ENCODE assay signal across 17 cellular contexts in genomic region chr2:202717598-202718310, GRCh38.
DNase-seq lines count a peak whose midpoint lies in the region; ATAC-seq and TF ChIP-seq lines count a peak whose summit lies in the region.
"Had no signal": no experiment of that assay in that cellular context is flagged by ENCODE, and none has a peak within 500 bp of the region (broad histone marks: within the 10 kb centered on the region; RNA-seq: fewer than 3 reads in every experiment).

No MANE protein-coding gene starts in this region.

- H4K20me1 ChIP-seq in PC-3 (ENCODE audit: low read length) (no peaks in the 10 kb centered on the region), PC-9 (ENCODE audit: insufficient read depth) (no peaks in the 10 kb centered on the region)

- DNase-seq in H4 (ENCODE audit: low spot score) (peak; percentile 10), PC-3 (peak; percentile 3), epithelial cell of esophagus (ENCODE audit: low read depth) (peak; percentile 56), progenitor cell of endocrine pancreas (ENCODE audit: low spot score, unreplicated experiment) (no peak), PC-9 (no peak)
- DNase-seq: activated CD8-positive, alpha-beta memory T cell treated with anti-CD3 and anti-CD28 coated beads, Interleukin-2, amount 50 U/mL, for 48 hours; amygdala; Kasumi-1; kidney; NCI-H187 treated with DMSO at 0.1 percent for 48 hours; NCI-H526 had no signal

- H3K9me2 ChIP-seq in PC-3 (replicated peaks; ENCODE audit: low read length) (no peaks in the 10 kb centered on the region), PC-9 (ENCODE audit: insufficient read depth) (no peaks in the 10 kb centered on the region; the same call in none of the 2 replicates)

- H3K9me3 ChIP-seq in PC-3 (ENCODE audit: low read length) (0 out of 2 replicates have a peak, but pooled peaks cover 2% of the 10 kb centered on the region), PC-9 (ENCODE audit: insufficient read depth, low read depth) (no peaks in the 10 kb centered on the region)

- H3K9ac ChIP-seq in PC-3 (ENCODE audit: low read length), result no peak overlapping the region
- H3K9ac ChIP-seq: BLaER1 treated with 17β-estradiol and CSF1 and Interleukin-3, amounts not matched to agents 10 nM and 100 nM had no signal

- no peak overlapping the region for H3K4me3 Mint-ChIP-seq in progenitor cell of endocrine pancreas (ENCODE audit: low read depth)
- H3K4me3 Mint-ChIP-seq: stimulated activated naive CD8-positive, alpha-beta T cell treated with anti-CD3 and anti-CD28 coated beads, Interleukin-15, Interleukin-2, amounts not matched to agents 100 ng/mL and 50 ng/mL, for 24 hours; WTC11 had no signal

- POLR2A ChIA-PET in PC-3 (lab: Charles Lee; ENCODE audit: unreplicated experiment), result no interaction called here
- POLR2A ChIA-PET in PC-9 (lab: Charles Lee; ENCODE audit: unreplicated experiment), result no interaction called here

- H3K27ac Mint-ChIP-seq in progenitor cell of endocrine pancreas, result peak overlapping the region; percentile 45
- H3K27ac Mint-ChIP-seq: WTC11 had no signal

- H3K79me2 ChIP-seq in PC-3 (ENCODE audit: low read length) (no peaks in the 10 kb centered on the region), PC-9 (ENCODE audit: low read depth) (no peaks in the 10 kb centered on the region)

- H3K36me3 Mint-ChIP-seq in progenitor cell of endocrine pancreas (ENCODE audit: insufficient read depth), result peaks cover 21% of the 10 kb centered on the region

- no peak for TF ChIP-seq CTCF in PC-3 (conservative IDR thresholded peaks at IDR 0.05; ENCODE audit: low read depth, low read length)
- TF ChIP-seq CTCF in epithelial cell of esophagus (IDR thresholded peaks at IDR 0.05; ENCODE audit: insufficient read depth, low read depth, low read length, missing control alignments), result no peak
- TF ChIP-seq CTCF in progenitor cell of endocrine pancreas (IDR thresholded peaks at IDR 0.05; ENCODE audit: unreplicated experiment), result no peak
- no peak for TF ChIP-seq CTCF in PC-9 (conservative IDR thresholded peaks at IDR 0.05)

- H3K36me3 ChIP-seq in PC-3 (ENCODE audit: low read depth, low read length) (peaks cover 7% of the 10 kb centered on the region; the same call in 1 of the 2 replicates), PC-9 (ENCODE audit: low read depth) (no peaks in the 10 kb centered on the region)

- ATAC-seq in PC-3 (no peak), GM18868 (IDR thresholded peaks at IDR 0.05; ENCODE audit: unreplicated experiment) (no peak), GM19035 (IDR thresholded peaks at IDR 0.05; ENCODE audit: unreplicated experiment) (no peak)
- ATAC-seq: WTC11 had no signal

- no peak overlapping the region for H3K27ac ChIP-seq in PC-3 (ENCODE audit: low read length)
- H3K27ac ChIP-seq in PC-9, result no peak overlapping the region
- H3K27ac ChIP-seq: BLaER1 treated with 17β-estradiol and CSF1 and Interleukin-3, amounts not matched to agents 10 nM and 100 nM had no signal

- H3K4me2 ChIP-seq in PC-3 (ENCODE audit: low read length), result no peak overlapping the region
- H3K4me2 ChIP-seq in PC-9, result no peak overlapping the region
- H3K4me2 ChIP-seq: BLaER1 treated with 17β-estradiol and CSF1 and Interleukin-3, amounts not matched to agents 10 nM and 100 nM had no signal

- H3K4me1 ChIP-seq in PC-3 (ENCODE audit: insufficient read depth, low read length), result peaks cover 9% of the 10 kb centered on the region
- no peaks in the 10 kb centered on the region for H3K4me1 ChIP-seq in PC-9 (replicated peaks; ENCODE audit: insufficient read depth)
- H3K4me1 ChIP-seq: BLaER1 treated with 17β-estradiol and CSF1 and Interleukin-3, amounts not matched to agents 10 nM and 100 nM had no signal

- H3K27me3 Mint-ChIP-seq in progenitor cell of endocrine pancreas, result no peaks in the 10 kb centered on the region
- H3K27me3 Mint-ChIP-seq: stimulated activated naive CD8-positive, alpha-beta T cell treated with anti-CD3 and anti-CD28 coated beads, Interleukin-15, Interleukin-2, amounts not matched to agents 100 ng/mL and 50 ng/mL, for 24 hours had no signal

- no peak overlapping the region for H2AFZ ChIP-seq in PC-3 (ENCODE audit: low read length)
- no peak overlapping the region for H2AFZ ChIP-seq in PC-9

- intact Hi-C loops in PC-3 (cut with micrococcal nuclease) (no loop called here), PC-9 (cut with micrococcal nuclease; ENCODE audit: unreplicated experiment) (no loop called here)

- BruUV-seq in PC-3 (replicated peaks; lab: Mats Ljungman, UMichigan), result no TSS peak
- no TSS peak for BruUV-seq in PC-9 (replicated peaks; lab: Mats Ljungman, UMichigan)

- no peak overlapping the region for H3K4me3 ChIP-seq in PC-3 (ENCODE audit: low read length)
- no peak overlapping the region for H3K4me3 ChIP-seq in epithelial cell of esophagus (ENCODE audit: low read length)
- H3K4me3 ChIP-seq in PC-9, result no peak overlapping the region
- H3K4me3 ChIP-seq: BLaER1 treated with 17β-estradiol and CSF1 and Interleukin-3, amounts not matched to agents 10 nM and 100 nM; skin epidermis had no signal

- CTCF ChIA-PET in PC-3 (lab: Charles Lee), result no interaction called here
- CTCF ChIA-PET in PC-9 (lab: Charles Lee), result interaction anchor here (0.9 kb wide), 1 partner anchor 129 kb away, joined by 3 read pairs; no protein-coding TSS in a partner anchor

- peaks cover 24% of the 10 kb centered on the region for H3K9me3 Mint-ChIP-seq in progenitor cell of endocrine pancreas (ENCODE audit: low read depth)

- H3F3A ChIP-seq in PC-3 (ENCODE audit: low read length, unreplicated experiment) (no peaks in the 10 kb centered on the region), PC-9 (ENCODE audit: insufficient read depth, low read depth) (no peaks in the 10 kb centered on the region)

- peaks cover 1% of the 10 kb centered on the region for H3K4me1 Mint-ChIP-seq in progenitor cell of endocrine pancreas (ENCODE audit: low read depth)
- H3K4me1 Mint-ChIP-seq: WTC11 had no signal

- H3K27me3 ChIP-seq in PC-3 (ENCODE audit: low read length) (no peaks in the 10 kb centered on the region), PC-9 (ENCODE audit: insufficient read depth, low read depth) (no peaks in the 10 kb centered on the region)
- H3K27me3 ChIP-seq: BLaER1 treated with 17β-estradiol and CSF1 and Interleukin-3, amounts not matched to agents 10 nM and 100 nM had no signal

Comparison
In these comparisons a context has a peak if more than half of its experiments do, and no peak if none do; other contexts are left out.
1. DNase-seq: peak in H4 (single experiment), PC-3 (single experiment) and epithelial cell of esophagus (single experiment); none in progenitor cell of endocrine pancreas (single experiment) and PC-9 (0 of 2).